9 cellular contexts compared by ENCODE assay signal in genomic region chr18:24491882-24492281, GRCh38. TPM values are rescaled to one million over a fixed set of nuclear protein-coding genes. Genes with fewer than 3 reads are reported as not detected.
A peak's percentile ranks its signal among the peaks of the same experiment; 100 is the strongest.
DNase-seq lines count a peak whose midpoint lies in the region; ATAC-seq and TF ChIP-seq lines count a peak whose summit lies in the region.
"Had no signal": no experiment of that assay in that cellular context is flagged by ENCODE, and none has a peak within 500 bp of the region (broad histone marks: within the 10 kb centered on the region; RNA-seq: fewer than 3 reads in every experiment).

No MANE protein-coding gene starts in this region.

- no peaks in the 10 kb centered on the region for H3K36me3 Mint-ChIP-seq in activated naive CD8-positive, alpha-beta T cell treated with anti-CD3 and anti-CD28 coated beads for 36 hours
- H3K36me3 Mint-ChIP-seq in T-helper 17 cell (ENCODE audit: low read depth) = peaks cover 2% of the 10 kb centered on the region

- H3K27ac ChIP-seq in body of pancreas = no peak overlapping the region

- peaks cover 9% of the 10 kb centered on the region for H3K4me1 Mint-ChIP-seq in activated naive CD8-positive, alpha-beta T cell treated with anti-CD3 and anti-CD28 coated beads for 36 hours
- H3K4me1 Mint-ChIP-seq in T-helper 17 cell = peaks cover 14% of the 10 kb centered on the region

- H3K9me3 Mint-ChIP-seq in activated naive CD8-positive, alpha-beta T cell treated with anti-CD3 and anti-CD28 coated beads for 36 hours = no peaks in the 10 kb centered on the region

- no peak overlapping the region for H3K27ac Mint-ChIP-seq in activated naive CD8-positive, alpha-beta T cell treated with anti-CD3 and anti-CD28 coated beads for 36 hours
- no peak overlapping the region for H3K27ac Mint-ChIP-seq in T-helper 17 cell

- ATAC-seq in GM19372 (IDR thresholded peaks at IDR 0.05; ENCODE audit: low read depth, unreplicated experiment) = peak; percentile 59
- ATAC-seq in HG03060 (IDR thresholded peaks at IDR 0.05; ENCODE audit: low read depth, unreplicated experiment) = peak; percentile 62
- no peak for ATAC-seq in body of pancreas
- no peak for ATAC-seq in T-helper 17 cell

- H3K9me3 ChIP-seq in body of pancreas = no peaks in the 10 kb centered on the region
- no peaks in the 10 kb centered on the region for H3K9me3 ChIP-seq in T-helper 17 cell (ENCODE audit: control insufficient read depth, low read length, poor library complexity, severe bottlenecking)

- intact Hi-C loops in body of pancreas (cut with DNase I) = loop anchor here (5.0 kb wide), 1 partner anchor 135 kb away; no protein-coding TSS in a partner anchor

- H3K27me3 Mint-ChIP-seq in activated naive CD8-positive, alpha-beta T cell treated with anti-CD3 and anti-CD28 coated beads for 36 hours = peaks cover 32% of the 10 kb centered on the region
- H3K27me3 Mint-ChIP-seq in T-helper 17 cell = peaks cover 40% of the 10 kb centered on the region

- no peak overlapping the region for H3K4me3 Mint-ChIP-seq in activated naive CD8-positive, alpha-beta T cell treated with anti-CD3 and anti-CD28 coated beads for 36 hours
- H3K4me3 Mint-ChIP-seq in T-helper 17 cell = no peak overlapping the region

- H3K4me1 ChIP-seq in body of pancreas = no peaks in the 10 kb centered on the region

- TF ChIP-seq CTCF in GM10266 (IDR thresholded peaks at IDR 0.05; ENCODE audit: control insufficient read depth, insufficient read depth, low read depth, missing control alignments) (no peak), body of pancreas (IDR thresholded peaks at IDR 0.05) (no peak)

- no peaks in the 10 kb centered on the region for H3K27me3 ChIP-seq in body of pancreas

- no peak for TF ChIP-seq POLR2A in body of pancreas (IDR thresholded peaks at IDR 0.05)

- H3K36me3 ChIP-seq in body of pancreas (replicated peaks in 1 of 2; ENCODE audit: insufficient read depth in 1 of 2, low read depth in 2 of 2) = no peaks in the 10 kb centered on the region

- 50 to 61% methylated on average over 6 of the region's 6 CpGs for WGBS in body of pancreas, 2 donors

- DNase-seq in GM10266 (ENCODE audit: extremely low spot score) = peak; percentile 22
- peak; percentile 9 for DNase-seq in activated naive CD8-positive, alpha-beta T cell treated with anti-CD3 and anti-CD28 coated beads for 36 hours
- no peak for DNase-seq in C1 segment of cervical spinal cord (lab: John Stamatoyannopoulos, UW)
- DNase-seq in body of pancreas = no peak
- DNase-seq in activated CD4-positive, CD25-positive, alpha-beta regulatory T cell treated with anti-CD3 and anti-CD28 coated beads, Interleukin-2, amount 50 U/mL, for 72 hours = no peak
- DNase-seq in T-helper 17 cell = no peak
- DNase-seq: NCI-H2171 had no signal

- no peak overlapping the region for H3K4me3 ChIP-seq in body of pancreas

RNA-seq across cellular contexts. Expression of gene HRH4, which starts 31.4 kb away (rescaled TPM):
- not detected for total RNA-seq in activated naive CD8-positive, alpha-beta T cell treated with anti-CD3 and anti-CD28 coated beads for 36 hours
- total RNA-seq in body of pancreas = not detected
- total RNA-seq in T-helper 17 cell = 1 to 10 TPM; 3.2 to 8.5 TPM

Comparison
In these comparisons a context has a peak if more than half of its experiments do, and no peak if none do; other contexts are left out.
1. DNase-seq: peak in GM10266 (single experiment) and activated naive CD8-positive, alpha-beta T cell treated with anti-CD3 and anti-CD28 coated beads for 36 hours (single experiment); none in C1 segment of cervical spinal cord (0 of 14), body of pancreas (0 of 4), activated CD4-positive, CD25-positive, alpha-beta regulatory T cell treated with anti-CD3 and anti-CD28 coated beads, Interleukin-2, amount 50 U/mL, for 72 hours (single experiment) and T-helper 17 cell (0 of 3).
2. ATAC-seq: peak in GM19372 (single experiment) and HG03060 (single experiment); none in body of pancreas (single experiment) and T-helper 17 cell (single experiment).